Comparison of ENCODE assay signal across 1 cellular context in the genomic region with DNA sequence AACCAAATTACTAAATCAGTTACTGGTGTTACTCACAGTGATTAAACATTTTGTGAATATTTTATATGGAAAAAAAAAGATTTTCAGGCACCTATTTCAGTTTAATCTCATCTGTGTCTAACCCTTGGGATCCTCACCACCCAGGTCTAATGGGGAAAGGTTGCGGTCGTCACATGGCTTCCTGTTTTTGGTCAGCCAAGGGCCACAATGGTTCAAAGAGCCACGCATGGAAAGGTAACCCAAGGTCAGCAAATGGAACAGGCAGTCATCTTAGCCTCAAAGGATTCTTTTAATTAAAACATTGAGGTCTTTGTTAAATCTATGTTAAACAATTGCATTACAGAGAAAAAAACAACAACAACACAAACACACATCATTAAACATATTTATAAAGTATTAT.
TF ChIP-seq lines count a peak whose summit lies in the region.

No MANE protein-coding gene starts in this region.

TF ChIP-seq in WTC11, 78 proteins besides CTCF, POLR2A, EP300 and RAD21 (continued from another document):
- TF ChIP-seq, protein P1, sequence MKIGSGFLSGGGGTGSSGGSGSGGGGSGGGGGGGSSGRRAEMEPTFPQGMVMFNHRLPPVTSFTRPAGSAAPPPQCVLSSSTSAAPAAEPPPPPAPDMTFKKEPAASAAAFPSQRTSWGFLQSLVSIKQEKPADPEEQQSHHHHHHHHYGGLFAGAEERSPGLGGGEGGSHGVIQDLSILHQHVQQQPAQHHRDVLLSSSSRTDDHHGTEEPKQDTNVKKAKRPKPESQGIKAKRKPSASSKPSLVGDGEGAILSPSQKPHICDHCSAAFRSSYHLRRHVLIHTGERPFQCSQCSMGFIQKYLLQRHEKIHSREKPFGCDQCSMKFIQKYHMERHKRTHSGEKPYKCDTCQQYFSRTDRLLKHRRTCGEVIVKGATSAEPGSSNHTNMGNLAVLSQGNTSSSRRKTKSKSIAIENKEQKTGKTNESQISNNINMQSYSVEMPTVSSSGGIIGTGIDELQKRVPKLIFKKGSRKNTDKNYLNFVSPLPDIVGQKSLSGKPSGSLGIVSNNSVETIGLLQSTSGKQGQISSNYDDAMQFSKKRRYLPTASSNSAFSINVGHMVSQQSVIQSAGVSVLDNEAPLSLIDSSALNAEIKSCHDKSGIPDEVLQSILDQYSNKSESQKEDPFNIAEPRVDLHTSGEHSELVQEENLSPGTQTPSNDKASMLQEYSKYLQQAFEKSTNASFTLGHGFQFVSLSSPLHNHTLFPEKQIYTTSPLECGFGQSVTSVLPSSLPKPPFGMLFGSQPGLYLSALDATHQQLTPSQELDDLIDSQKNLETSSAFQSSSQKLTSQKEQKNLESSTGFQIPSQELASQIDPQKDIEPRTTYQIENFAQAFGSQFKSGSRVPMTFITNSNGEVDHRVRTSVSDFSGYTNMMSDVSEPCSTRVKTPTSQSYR (CRISPR knock-in tag; IDR thresholded peaks at IDR 0.05) = no peak
- TF ChIP-seq NFYB (CRISPR knock-in tag; conservative IDR thresholded peaks at IDR 0.05; ENCODE audit: low read depth) (no peak), NR2C2 (CRISPR knock-in tag; IDR thresholded peaks at IDR 0.05) (no peak), KAT7 (CRISPR knock-in tag; IDR thresholded peaks at IDR 0.05; ENCODE audit: borderline replicate concordance) (no peak), SMAD4 (CRISPR knock-in tag; IDR thresholded peaks at IDR 0.05) (no peak), E2F1 (CRISPR knock-in tag; IDR thresholded peaks at IDR 0.05) (no peak), ZMAT4 (CRISPR knock-in tag; IDR thresholded peaks at IDR 0.05) (no peak), NFE2L1 (CRISPR knock-in tag; IDR thresholded peaks at IDR 0.05) (no peak), CBFB (CRISPR knock-in tag; IDR thresholded peaks at IDR 0.05; ENCODE audit: low read depth) (no peak), E2F5 (CRISPR knock-in tag; IDR thresholded peaks at IDR 0.05) (no peak)
- TF ChIP-seq, protein P2, sequence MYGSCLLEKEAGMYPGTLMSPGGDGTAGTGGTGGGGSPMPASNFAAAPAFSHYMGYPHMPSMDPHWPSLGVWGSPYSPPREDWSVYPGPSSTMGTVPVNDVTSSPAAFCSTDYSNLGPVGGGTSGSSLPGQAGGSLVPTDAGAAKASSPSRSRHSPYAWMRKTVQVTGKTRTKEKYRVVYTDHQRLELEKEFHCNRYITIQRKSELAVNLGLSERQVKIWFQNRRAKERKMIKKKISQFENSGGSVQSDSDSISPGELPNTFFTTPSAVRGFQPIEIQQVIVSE (CRISPR knock-in tag; IDR thresholded peaks at IDR 0.05; ENCODE audit: borderline replicate concordance) = no peak
- TF ChIP-seq, protein P3, sequence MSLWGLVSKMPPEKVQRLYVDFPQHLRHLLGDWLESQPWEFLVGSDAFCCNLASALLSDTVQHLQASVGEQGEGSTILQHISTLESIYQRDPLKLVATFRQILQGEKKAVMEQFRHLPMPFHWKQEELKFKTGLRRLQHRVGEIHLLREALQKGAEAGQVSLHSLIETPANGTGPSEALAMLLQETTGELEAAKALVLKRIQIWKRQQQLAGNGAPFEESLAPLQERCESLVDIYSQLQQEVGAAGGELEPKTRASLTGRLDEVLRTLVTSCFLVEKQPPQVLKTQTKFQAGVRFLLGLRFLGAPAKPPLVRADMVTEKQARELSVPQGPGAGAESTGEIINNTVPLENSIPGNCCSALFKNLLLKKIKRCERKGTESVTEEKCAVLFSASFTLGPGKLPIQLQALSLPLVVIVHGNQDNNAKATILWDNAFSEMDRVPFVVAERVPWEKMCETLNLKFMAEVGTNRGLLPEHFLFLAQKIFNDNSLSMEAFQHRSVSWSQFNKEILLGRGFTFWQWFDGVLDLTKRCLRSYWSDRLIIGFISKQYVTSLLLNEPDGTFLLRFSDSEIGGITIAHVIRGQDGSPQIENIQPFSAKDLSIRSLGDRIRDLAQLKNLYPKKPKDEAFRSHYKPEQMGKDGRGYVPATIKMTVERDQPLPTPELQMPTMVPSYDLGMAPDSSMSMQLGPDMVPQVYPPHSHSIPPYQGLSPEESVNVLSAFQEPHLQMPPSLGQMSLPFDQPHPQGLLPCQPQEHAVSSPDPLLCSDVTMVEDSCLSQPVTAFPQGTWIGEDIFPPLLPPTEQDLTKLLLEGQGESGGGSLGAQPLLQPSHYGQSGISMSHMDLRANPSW (CRISPR knock-in tag; conservative IDR thresholded peaks at IDR 0.05; ENCODE audit: low read depth) = no peak
TF ChIP-seq in WTC11: peak in this region for 0.
